Comparison of ENCODE assay signal across 19 cellular contexts in the genomic region with DNA sequence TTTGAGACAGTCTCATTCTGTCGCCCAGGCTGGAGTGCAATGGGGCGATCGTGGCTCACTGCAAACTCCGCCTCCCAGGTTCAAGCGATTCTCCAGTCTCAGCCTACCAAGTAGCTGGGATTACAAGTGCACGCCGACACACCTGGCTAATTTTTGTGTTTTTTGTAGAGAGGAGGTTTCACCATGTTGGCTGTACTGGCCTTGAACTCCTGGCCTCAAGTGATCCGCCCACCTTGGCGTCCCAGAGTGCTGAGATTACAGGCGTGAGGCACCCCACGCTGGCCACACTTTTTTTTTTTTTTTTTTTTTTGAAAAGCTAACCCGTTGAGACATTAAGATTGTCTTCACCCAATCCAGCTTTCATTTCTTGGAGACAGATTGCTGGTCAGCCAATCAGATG. TPM values are rescaled to one million over a fixed set of nuclear protein-coding genes. Genes with fewer than 3 reads are reported as not detected.
DNase-seq lines count a peak whose midpoint lies in the region; ATAC-seq and TF ChIP-seq lines count a peak whose summit lies in the region.
"Had no signal": no experiment of that assay in that cellular context is flagged by ENCODE, and none has a peak within 500 bp of the region (broad histone marks: within the 10 kb centered on the region; RNA-seq: fewer than 3 reads in every experiment).

No MANE protein-coding gene starts in this region.

- peaks cover 26% of the 10 kb centered on the region for H3K36me3 Mint-ChIP-seq in stimulated activated naive CD8-positive, alpha-beta T cell treated with anti-CD3 and anti-CD28 coated beads, Interleukin-15, Interleukin-2, amounts not matched to agents 100 ng/mL and 50 ng/mL, for 24 hours (ENCODE audit: low read depth)
- H3K36me3 Mint-ChIP-seq in T-cell, result peaks cover 3% of the 10 kb centered on the region
- H3K36me3 Mint-ChIP-seq in activated CD4-positive, alpha-beta memory T cell treated with anti-CD3 and anti-CD28 coated beads, Interleukin-2, amount 10 ng/mL, durations not matched to agents 7 days and 5 days (ENCODE audit: low read depth), result peaks cover 64% of the 10 kb centered on the region

- H3K4me1 Mint-ChIP-seq in stimulated activated naive CD8-positive, alpha-beta T cell treated with anti-CD3 and anti-CD28 coated beads, Interleukin-15, Interleukin-2, amounts not matched to agents 100 ng/mL and 50 ng/mL, for 24 hours (ENCODE audit: low read depth), result peaks cover 64% of the 10 kb centered on the region
- H3K4me1 Mint-ChIP-seq in stimulated activated naive CD8-positive, alpha-beta T cell treated with anti-CD3 and anti-CD28 coated beads, Interleukin-15, amount 100 ng/mL, for 72 hours, result peaks cover 57% of the 10 kb centered on the region
- peaks cover 57 to 64% (median 58%) of the 10 kb centered on the region in 3 donors for H3K4me1 Mint-ChIP-seq in T-cell
- peaks cover 46% of the 10 kb centered on the region for H3K4me1 Mint-ChIP-seq in activated CD4-positive, alpha-beta memory T cell treated with anti-CD3 and anti-CD28 coated beads, Interleukin-2, amount 10 ng/mL, durations not matched to agents 7 days and 5 days

- H3K4me3 ChIP-seq in iPS-18c (ENCODE audit: insufficient read depth, low read depth, low read length), result 0 out of 2 replicates have a peak overlapping the region, but pooled peaks have one; percentile 16
- H3K4me3 ChIP-seq in gastroesophageal sphincter, result no peak overlapping the region

- no peaks in the 10 kb centered on the region for H3K9me3 Mint-ChIP-seq in stimulated activated naive CD8-positive, alpha-beta T cell treated with anti-CD3 and anti-CD28 coated beads, Interleukin-15, Interleukin-2, amounts not matched to agents 100 ng/mL and 50 ng/mL, for 24 hours
- H3K9me3 Mint-ChIP-seq in stimulated activated naive CD8-positive, alpha-beta T cell treated with anti-CD3 and anti-CD28 coated beads, Interleukin-15, amount 100 ng/mL, for 72 hours, result no peaks in the 10 kb centered on the region
- no peaks in the 10 kb centered on the region for H3K9me3 Mint-ChIP-seq in T-cell
- peaks cover 25% of the 10 kb centered on the region for H3K9me3 Mint-ChIP-seq in activated CD4-positive, alpha-beta memory T cell treated with anti-CD3 and anti-CD28 coated beads, Interleukin-2, amount 10 ng/mL, durations not matched to agents 7 days and 5 days

- WGBS in gastroesophageal sphincter (ENCODE audit: low coverage in 1 of 2), 2 donors, result 81 to 100% methylated on average over 1 to 10 of the region's 12 CpGs

- H3K4me3 Mint-ChIP-seq in stimulated activated naive CD8-positive, alpha-beta T cell treated with anti-CD3 and anti-CD28 coated beads, Interleukin-15, Interleukin-2, amounts not matched to agents 100 ng/mL and 50 ng/mL, for 24 hours, result peak overlapping the region; percentile 24
- H3K4me3 Mint-ChIP-seq in stimulated activated naive CD8-positive, alpha-beta T cell treated with anti-CD3 and anti-CD28 coated beads, Interleukin-15, amount 100 ng/mL, for 72 hours, result peak overlapping the region in 1 of 2 donors; percentile 46
- peak overlapping the region in 2 of 3 donors; percentile 32 to 98 for H3K4me3 Mint-ChIP-seq in T-cell
- no peak overlapping the region for H3K4me3 Mint-ChIP-seq in activated CD4-positive, alpha-beta memory T cell treated with anti-CD3 and anti-CD28 coated beads, Interleukin-2, amount 10 ng/mL, durations not matched to agents 7 days and 5 days

- H3K4me1 ChIP-seq in gastroesophageal sphincter, result peaks cover 0 to 23% (median 5%) of the 10 kb centered on the region in 3 donors

- no peaks in the 10 kb centered on the region for H3K27me3 ChIP-seq in gastroesophageal sphincter

- no peak for DNase-seq in stimulated activated naive CD8-positive, alpha-beta T cell treated with anti-CD3 and anti-CD28 coated beads, Interleukin-15, amount 100 ng/mL, for 72 hours
- DNase-seq in T-cell (no peak), amygdala (lab: John Stamatoyannopoulos, UW) (no peak)
- no peak for DNase-seq in activated naive CD4-positive, alpha-beta T cell (lab: John Stamatoyannopoulos, UW)
- no peak for DNase-seq in activated CD4-positive, alpha-beta memory T cell treated with anti-CD3 and anti-CD28 coated beads, Interleukin-2, amount 10 ng/mL, durations not matched to agents 7 days and 5 days
- DNase-seq: activated CD4-positive, alpha-beta T cell treated with anti-CD3 and anti-CD28 coated beads, Interleukin-2, amount 10 ng/mL, durations not matched to agents 7 days and 5 days; activated T-cell treated with anti-CD3 and anti-CD28 coated beads, Interleukin-2, amount 50 U/mL, for 1 hour; Calu3; GF-D8; GOT3; hypothalamus; NCI-H1436; NCI-H526; SK-N-SH; stimulated activated naive CD8-positive, alpha-beta T cell treated with anti-CD3 and anti-CD28 coated beads, Interleukin-15, Interleukin-2, amounts not matched to agents 100 U/mL and 50 U/mL, for 24 hours had no signal

- TF ChIP-seq EP300 in gastroesophageal sphincter (IDR thresholded peaks at IDR 0.05), result no peak

- no peak for ATAC-seq in stimulated activated naive CD8-positive, alpha-beta T cell treated with anti-CD3 and anti-CD28 coated beads, Interleukin-15, amount 100 ng/mL, for 72 hours
- ATAC-seq in T-cell (replicated peaks in 1 of 4) (no peak), gastroesophageal sphincter (no peak)
- ATAC-seq: Panc1; stimulated activated naive CD8-positive, alpha-beta T cell treated with anti-CD3 and anti-CD28 coated beads, Interleukin-15, Interleukin-2, amounts not matched to agents 100 U/mL and 50 U/mL, for 24 hours had no signal

- H3K27ac ChIP-seq in gastroesophageal sphincter, result no peak overlapping the region

- H3K9me3 ChIP-seq in iPS-18c (ENCODE audit: control insufficient read depth, insufficient read depth, low read length) (no peaks in the 10 kb centered on the region), gastroesophageal sphincter (no peaks in the 10 kb centered on the region)
- H3K9me3 ChIP-seq: SK-N-SH had no signal

- CTCF ChIA-PET in T-cell (lab: Charles Lee), result interaction anchor here (0.6 to 1.2 kb wide), 2 partner anchors 17 to 50 kb away, joined by 3 to 4 read pairs; no protein-coding TSS in a partner anchor
- CTCF ChIA-PET in activated CD4-positive, alpha-beta memory T cell treated with anti-CD3 and anti-CD28 coated beads, Interleukin-2, amount 10 ng/mL, durations not matched to agents 7 days and 5 days (lab: Charles Lee), result interaction anchor here (0.7 kb wide), 1 partner anchor 599 kb away, joined by 3 read pairs; no protein-coding TSS in a partner anchor

- no peak for TF ChIP-seq CTCF in gastroesophageal sphincter (IDR thresholded peaks at IDR 0.05)

- TF ChIP-seq POLR2A in gastroesophageal sphincter (IDR thresholded peaks at IDR 0.05), result no peak

- no peaks in the 10 kb centered on the region for H3K27me3 Mint-ChIP-seq in stimulated activated naive CD8-positive, alpha-beta T cell treated with anti-CD3 and anti-CD28 coated beads, Interleukin-15, Interleukin-2, amounts not matched to agents 100 ng/mL and 50 ng/mL, for 24 hours
- no peaks in the 10 kb centered on the region for H3K27me3 Mint-ChIP-seq in stimulated activated naive CD8-positive, alpha-beta T cell treated with anti-CD3 and anti-CD28 coated beads, Interleukin-15, amount 100 ng/mL, for 72 hours
- no peaks in the 10 kb centered on the region for H3K27me3 Mint-ChIP-seq in T-cell
- H3K27me3 Mint-ChIP-seq in activated CD4-positive, alpha-beta memory T cell treated with anti-CD3 and anti-CD28 coated beads, Interleukin-2, amount 10 ng/mL, durations not matched to agents 7 days and 5 days, result no peaks in the 10 kb centered on the region
- H3K27me3 Mint-ChIP-seq: activated CD4-positive, alpha-beta T cell treated with anti-CD3 and anti-CD28 coated beads, Interleukin-2, amount 10 ng/mL, durations not matched to agents 7 days and 5 days had no signal

- no peak overlapping the region for H3K27ac Mint-ChIP-seq in stimulated activated naive CD8-positive, alpha-beta T cell treated with anti-CD3 and anti-CD28 coated beads, Interleukin-15, Interleukin-2, amounts not matched to agents 100 ng/mL and 50 ng/mL, for 24 hours
- H3K27ac Mint-ChIP-seq in stimulated activated naive CD8-positive, alpha-beta T cell treated with anti-CD3 and anti-CD28 coated beads, Interleukin-15, amount 100 ng/mL, for 72 hours, result no peak overlapping the region
- no peak overlapping the region for H3K27ac Mint-ChIP-seq in T-cell
- no peak overlapping the region for H3K27ac Mint-ChIP-seq in activated CD4-positive, alpha-beta memory T cell treated with anti-CD3 and anti-CD28 coated beads, Interleukin-2, amount 10 ng/mL, durations not matched to agents 7 days and 5 days
- H3K27ac Mint-ChIP-seq: activated CD4-positive, alpha-beta T cell treated with anti-CD3 and anti-CD28 coated beads, Interleukin-2, amount 10 ng/mL, durations not matched to agents 7 days and 5 days had no signal

- H3K36me3 ChIP-seq in gastroesophageal sphincter, result no peaks in the 10 kb centered on the region

- POLR2A ChIA-PET in T-cell (lab: Charles Lee), result interaction anchor here in 1 of 2 donors (0.5 to 0.7 kb wide), 5 partner anchors 14 to 468 kb away, joined by 3 to 8 read pairs (median 4); a partner anchor contains a TSS
- POLR2A ChIA-PET in activated CD4-positive, alpha-beta memory T cell treated with anti-CD3 and anti-CD28 coated beads, Interleukin-2, amount 10 ng/mL, durations not matched to agents 7 days and 5 days (lab: Charles Lee), result interaction anchor here (0.8 kb wide), 2 partner anchors 16 to 101 kb away, joined by 3 read pairs; a partner anchor contains a TSS

RNA-seq across cellular contexts. Expression of a gene that starts 2.1 kb away (rescaled TPM):
- total RNA-seq in T-cell, result 1 to 10 TPM; 5.9 to 9.0 (median 7.4) TPM
- 10 to 100 TPM in 1 of 2 experiments, 1 to 10 TPM in 1; 8.4 to 10.5 TPM for total RNA-seq in activated CD4-positive, alpha-beta memory T cell treated with anti-CD3 and anti-CD28 coated beads, Interleukin-2, amount 10 ng/mL, durations not matched to agents 7 days and 5 days
- 1 to 10 TPM; 3.0 to 7.8 (median 4.1) TPM for total RNA-seq in gastroesophageal sphincter
